Comparison of ENCODE assay signal across 12 cellular contexts in the genomic region with DNA sequence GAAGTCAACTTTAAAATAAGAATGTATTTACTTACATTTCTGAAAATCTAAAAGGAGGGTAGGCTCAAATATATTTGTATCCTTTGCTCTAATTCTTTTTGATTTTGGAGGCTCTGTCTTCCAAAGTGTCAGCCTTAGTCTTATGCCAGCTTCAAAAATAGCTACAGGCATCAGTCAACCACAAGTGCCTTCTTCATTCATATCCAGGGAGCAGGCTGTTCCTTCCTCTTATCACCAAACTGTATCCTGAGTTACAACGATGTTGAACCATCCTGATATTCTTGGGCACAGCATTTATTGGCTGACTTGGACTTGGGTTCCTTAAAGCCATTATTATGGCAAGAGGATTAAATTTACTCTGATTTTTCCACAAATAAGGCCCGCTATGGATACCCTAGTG.
DNase-seq lines count a peak whose midpoint lies in the region; ATAC-seq and TF ChIP-seq lines count a peak whose summit lies in the region.
"Had no signal": no experiment of that assay in that cellular context is flagged by ENCODE, and none has a peak within 500 bp of the region (broad histone marks: within the 10 kb centered on the region; RNA-seq: fewer than 3 reads in every experiment).

No MANE protein-coding gene starts in this region.

- no peaks in the 10 kb centered on the region for H3K9me3 ChIP-seq in heart right ventricle
- no peaks in the 10 kb centered on the region for H3K9me3 ChIP-seq in right cardiac atrium (ENCODE audit: control insufficient read depth, low read length)
- H3K9me3 ChIP-seq: BLaER1 treated with 17β-estradiol and CSF1 and Interleukin-3, amounts not matched to agents 10 nM and 100 nM; HAP-1 had no signal

- peaks cover 0 to 6% (median 0%) of the 10 kb centered on the region in 9 donors for H3K4me1 ChIP-seq in heart right ventricle
- no peaks in the 10 kb centered on the region for H3K4me1 ChIP-seq in right cardiac atrium (ENCODE audit: control insufficient read depth, insufficient read depth, low read length)
- H3K4me1 ChIP-seq: BLaER1 treated with 17β-estradiol and CSF1 and Interleukin-3, amounts not matched to agents 10 nM and 100 nM had no signal

- H3K36me3 ChIP-seq in heart right ventricle, result no peaks in the 10 kb centered on the region
- H3K36me3 ChIP-seq: BLaER1 treated with 17β-estradiol and CSF1 and Interleukin-3, amounts not matched to agents 10 nM and 100 nM; HAP-1 had no signal

- ATAC-seq in Right ventricle myocardium superior (ENCODE audit: poor library complexity), result peak; percentile 97
- peak in 7 of 8 donors; percentile 34 to 97 (median 88) for ATAC-seq in heart right ventricle
- peak; percentile 79 to 84 for ATAC-seq in right cardiac atrium
- ATAC-seq in GM19467 (IDR thresholded peaks at IDR 0.05; ENCODE audit: unreplicated experiment), result no peak
- ATAC-seq: CD8-positive, alpha-beta T cell had no signal

- DNase-seq in Right ventricle myocardium superior (no peak), cardiac septum (ENCODE audit: low spot score) (no peak), heart right ventricle (no peak), right cardiac atrium (no peak), SIG-M5 (lab: John Stamatoyannopoulos, UW) (no peak)
- DNase-seq: Calu3; CD8-positive, alpha-beta T cell; GM23248; IMR-90 had no signal

- no peak overlapping the region for H3K4me3 ChIP-seq in heart right ventricle
- H3K4me3 ChIP-seq in right cardiac atrium (ENCODE audit: low read length), result no peak overlapping the region
- H3K4me3 ChIP-seq: BLaER1 treated with 17β-estradiol and CSF1 and Interleukin-3, amounts not matched to agents 10 nM and 100 nM; GM23248; HAP-1 had no signal

- 49% methylated on average over 2 of the region's 2 CpGs for WGBS in heart right ventricle, 2 donors
- 50% methylated on average over 2 of the region's 2 CpGs for WGBS in right cardiac atrium

- TF ChIP-seq CTCF in heart right ventricle (IDR thresholded peaks at IDR 0.05), result no peak

- no peak overlapping the region for H3K27ac ChIP-seq in heart right ventricle
- H3K27ac ChIP-seq in right cardiac atrium (ENCODE audit: low read length), result no peak overlapping the region
- H3K27ac ChIP-seq: BLaER1 treated with 17β-estradiol and CSF1 and Interleukin-3, amounts not matched to agents 10 nM and 100 nM; GM23248 had no signal

- intact Hi-C loops in Right ventricle myocardium superior (cut with DNase I) (no loop called here), cardiac septum (cut with DNase I) (no loop called here), heart right ventricle (cut with DNase I) (no loop called here), right cardiac atrium (cut with DNase I) (no loop called here)

- no peaks in the 10 kb centered on the region for H3K27me3 ChIP-seq in heart right ventricle
- H3K27me3 ChIP-seq in right cardiac atrium (ENCODE audit: control insufficient read depth, insufficient read depth), result no peaks in the 10 kb centered on the region
- H3K27me3 ChIP-seq: BLaER1 treated with 17β-estradiol and CSF1 and Interleukin-3, amounts not matched to agents 10 nM and 100 nM had no signal
